ENCODE assay signal across 1 cellular context in the genomic region with DNA sequence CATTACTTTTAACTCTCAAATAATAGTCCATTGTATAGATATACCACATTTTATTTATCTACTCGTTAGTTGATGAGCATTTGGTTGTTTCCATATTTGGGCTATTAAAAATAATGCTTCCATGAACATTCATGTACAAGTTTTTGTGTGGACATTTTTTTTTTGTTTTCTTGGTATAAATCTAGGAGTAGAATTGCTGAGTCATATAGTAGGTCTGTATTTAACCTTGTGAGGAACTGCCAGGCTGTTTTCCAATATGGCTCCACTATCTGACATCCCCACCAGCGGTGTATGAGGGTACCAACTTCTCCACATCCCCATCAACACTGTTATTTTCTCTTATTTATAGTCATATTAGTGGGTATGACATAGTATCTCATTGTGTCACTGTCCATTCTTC.
TF ChIP-seq lines count a peak whose summit lies in the region.

No MANE protein-coding gene starts in this region.

TF ChIP-seq in SK-N-SH, 30 proteins besides CTCF, POLR2A, EP300 and RAD21 (continued from another document):
- TF ChIP-seq USF2 (IDR thresholded peaks at IDR 0.05; ENCODE audit: borderline replicate concordance, low read depth, low read length) (no peak), MEF2A (IDR thresholded peaks at IDR 0.05; ENCODE audit: borderline replicate concordance, low read depth) (no peak), ELF1 (IDR thresholded peaks at IDR 0.05) (no peak), RXRA (IDR thresholded peaks at IDR 0.05; ENCODE audit: borderline replicate concordance, low read depth) (no peak), FOXJ3 (CRISPR knock-in tag; IDR thresholded peaks at IDR 0.05) (no peak), EZH2phosphoT487 (IDR thresholded peaks at IDR 0.05; ENCODE audit: borderline replicate concordance, low read depth) (no peak), YY1 (IDR thresholded peaks at IDR 0.05; ENCODE audit: low read depth) (no peak)
